Comparison of ENCODE assay signal across 23 cellular contexts in the genomic region with DNA sequence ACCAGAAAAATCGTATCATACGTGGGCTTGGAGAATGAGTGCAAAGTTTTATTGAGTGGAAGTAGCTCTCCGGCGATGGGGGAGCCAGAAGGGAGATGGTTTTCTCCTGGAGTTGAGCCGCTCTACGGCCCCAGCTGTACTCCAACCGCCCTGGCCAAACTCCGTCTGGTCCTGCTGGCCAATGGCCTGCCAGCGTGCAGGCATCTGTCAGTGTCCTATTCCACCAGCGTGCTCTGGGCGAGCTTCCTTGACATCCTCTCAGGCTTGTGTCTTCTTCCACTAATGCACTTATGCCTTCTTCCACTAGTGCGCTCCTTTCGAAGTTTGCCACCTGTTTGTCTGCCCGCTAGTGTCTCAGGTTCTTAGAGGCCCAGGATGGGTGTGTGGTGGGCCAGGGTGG.
A peak's percentile ranks its signal among the peaks of the same experiment; 100 is the strongest.
DNase-seq lines count a peak whose midpoint lies in the region; ATAC-seq and TF ChIP-seq lines count a peak whose summit lies in the region.
"Had no signal": no experiment of that assay in that cellular context is flagged by ENCODE, and none has a peak within 500 bp of the region (broad histone marks: within the 10 kb centered on the region; RNA-seq: fewer than 3 reads in every experiment).

No MANE protein-coding gene starts in this region.

- H3K23ac ChIP-seq in neuronal stem cell (ENCODE audit: low read depth, low read length, poor library complexity), result no peak overlapping the region

- H3K27ac Mint-ChIP-seq in chondrocyte (ENCODE audit: unreplicated experiment) (no peak overlapping the region), progenitor cell of endocrine pancreas (peak overlapping the region; percentile 56)
- no peak overlapping the region for H3K27ac Mint-ChIP-seq in activated CD8-positive, alpha-beta T cell treated with anti-CD3 and anti-CD28 coated beads for 36 hours
- H3K27ac Mint-ChIP-seq: CD14-positive monocyte; CD4-positive, alpha-beta T cell; CD8-positive, alpha-beta memory T cell had no signal

- H2AFZ ChIP-seq in neuronal stem cell (ENCODE audit: low read length), result peak overlapping the region; percentile 13
- H2AFZ ChIP-seq: GM23248 had no signal

- POLR2A ChIA-PET in activated CD8-positive, alpha-beta T cell treated with anti-CD3 and anti-CD28 coated beads for 36 hours (lab: Charles Lee), result no interaction called here

- TF ChIP-seq CTCF in chondrocyte (IDR thresholded peaks at IDR 0.05) (no peak), progenitor cell of endocrine pancreas (IDR thresholded peaks at IDR 0.05; ENCODE audit: unreplicated experiment) (no peak)
- no peak for TF ChIP-seq CTCF in activated CD8-positive, alpha-beta T cell treated with anti-CD3 and anti-CD28 coated beads for 36 hours (IDR thresholded peaks at IDR 0.05)

- CTCF ChIA-PET in activated CD8-positive, alpha-beta T cell treated with anti-CD3 and anti-CD28 coated beads for 36 hours (lab: Charles Lee), result no interaction called here

- no peak overlapping the region for H2AK5ac ChIP-seq in neuronal stem cell (ENCODE audit: low read depth, low read length)

- H3K36me3 Mint-ChIP-seq in chondrocyte (ENCODE audit: low read depth) (no peaks in the 10 kb centered on the region), progenitor cell of endocrine pancreas (ENCODE audit: insufficient read depth) (no peaks in the 10 kb centered on the region)
- H3K36me3 Mint-ChIP-seq in activated CD8-positive, alpha-beta T cell treated with anti-CD3 and anti-CD28 coated beads for 36 hours (ENCODE audit: low read depth), result no peaks in the 10 kb centered on the region
- H3K36me3 Mint-ChIP-seq: CD14-positive monocyte; CD8-positive, alpha-beta memory T cell had no signal

- no peak overlapping the region for H3K27ac ChIP-seq in neuronal stem cell (replicated peaks; ENCODE audit: low read length)
- H3K27ac ChIP-seq: A549; BLaER1 treated with 17β-estradiol and CSF1 and Interleukin-3, amounts not matched to agents 10 nM and 100 nM; GM23248 had no signal

- intact Hi-C loops in activated CD8-positive, alpha-beta T cell treated with anti-CD3 and anti-CD28 coated beads for 36 hours (cut with micrococcal nuclease), result no loop called here

- no peak overlapping the region for H3K4me3 Mint-ChIP-seq in chondrocyte (ENCODE audit: unreplicated experiment)
- H3K4me3 Mint-ChIP-seq in progenitor cell of endocrine pancreas (ENCODE audit: low read depth), result no peak overlapping the region
- H3K4me3 Mint-ChIP-seq in activated CD8-positive, alpha-beta T cell treated with anti-CD3 and anti-CD28 coated beads for 36 hours, result no peak overlapping the region
- H3K4me3 Mint-ChIP-seq: CD14-positive monocyte; CD4-positive, alpha-beta T cell; CD8-positive, alpha-beta memory T cell had no signal

- no peak overlapping the region for H3K9ac ChIP-seq in neuronal stem cell (ENCODE audit: low read depth, low read length, poor library complexity)
- H3K9ac ChIP-seq: BLaER1 treated with 17β-estradiol and CSF1 and Interleukin-3, amounts not matched to agents 10 nM and 100 nM; GM23248 had no signal

- H3K4ac ChIP-seq in neuronal stem cell (ENCODE audit: low read length), result no peak overlapping the region

- H3K9me3 Mint-ChIP-seq in chondrocyte (ENCODE audit: low read depth) (peaks cover 7% of the 10 kb centered on the region), progenitor cell of endocrine pancreas (ENCODE audit: low read depth) (peaks cover 20% of the 10 kb centered on the region)
- peaks cover 17% of the 10 kb centered on the region for H3K9me3 Mint-ChIP-seq in activated CD8-positive, alpha-beta T cell treated with anti-CD3 and anti-CD28 coated beads for 36 hours

- H3K4me3 ChIP-seq in neuronal stem cell (ENCODE audit: low read length in 2 of 2), result no peak overlapping the region
- H3K4me3 ChIP-seq: A549; BLaER1 treated with 17β-estradiol and CSF1 and Interleukin-3, amounts not matched to agents 10 nM and 100 nM; GM12878; GM23248 had no signal

- H3K79me1 ChIP-seq in neuronal stem cell (ENCODE audit: low read depth, low read length), result no peaks in the 10 kb centered on the region

- H2BK12ac ChIP-seq in neuronal stem cell (ENCODE audit: low read length), result no peak overlapping the region

- no peak overlapping the region for H4K91ac ChIP-seq in neuronal stem cell (ENCODE audit: low read depth, low read length, poor library complexity)

- DNase-seq in chondrocyte (ENCODE audit: low spot score) (peak; percentile 79), neuronal stem cell (ENCODE audit: low spot score) (no peak), progenitor cell of endocrine pancreas (ENCODE audit: low spot score, unreplicated experiment) (no peak), NCI-H187 treated with DMSO at 0.1 percent for 48 hours (lab: John Stamatoyannopoulos, UW) (no peak)
- no peak for DNase-seq in activated CD8-positive, alpha-beta T cell treated with anti-CD3 and anti-CD28 coated beads for 36 hours
- DNase-seq in stimulated activated CD4-positive, alpha-beta T cell treated with anti-CD3 and anti-CD28 coated beads, Interleukin-4, amount 100 ng/mL, for 1 hour, result no peak
- DNase-seq: 8988T; ACHN; AML-193; BE2C; CD4-positive, alpha-beta T cell; CD8-positive, alpha-beta memory T cell; DMS 273 treated with DMSO at 0.1 percent for 48 hours; DMS79; EL; GDM1; GM23248; H7; HCEC 1CT had no signal

- no peak overlapping the region for H2BK5ac ChIP-seq in neuronal stem cell (ENCODE audit: low read length)

- no peaks in the 10 kb centered on the region for H3K4me1 Mint-ChIP-seq in chondrocyte (ENCODE audit: low read depth)
- H3K4me1 Mint-ChIP-seq in progenitor cell of endocrine pancreas (ENCODE audit: low read depth), result peaks cover 1% of the 10 kb centered on the region
- H3K4me1 Mint-ChIP-seq in activated CD8-positive, alpha-beta T cell treated with anti-CD3 and anti-CD28 coated beads for 36 hours (ENCODE audit: low read depth), result no peaks in the 10 kb centered on the region
- H3K4me1 Mint-ChIP-seq: CD14-positive monocyte; CD8-positive, alpha-beta memory T cell had no signal

- no peak overlapping the region for H3K4me2 ChIP-seq in neuronal stem cell (ENCODE audit: insufficient read depth, low read length, poor library complexity, severe bottlenecking)
- H3K4me2 ChIP-seq: A549; BLaER1 treated with 17β-estradiol and CSF1 and Interleukin-3, amounts not matched to agents 10 nM and 100 nM had no signal

- H3K18ac ChIP-seq in neuronal stem cell (ENCODE audit: low read length), result peak overlapping the region; percentile 28

- H2BK15ac ChIP-seq in neuronal stem cell (ENCODE audit: low read length), result no peak overlapping the region

- no peaks in the 10 kb centered on the region for H3K27me3 ChIP-seq in neuronal stem cell (ENCODE audit: control insufficient read depth in 3 of 3, insufficient read depth in 3 of 3, low read depth in 1 of 3, low read length in 3 of 3)
- H3K27me3 ChIP-seq: BE2C; BLaER1 treated with 17β-estradiol and CSF1 and Interleukin-3, amounts not matched to agents 10 nM and 100 nM had no signal

- H2BK120ac ChIP-seq in neuronal stem cell (ENCODE audit: low read depth, low read length), result no peak overlapping the region

- H3K27me3 Mint-ChIP-seq in chondrocyte (ENCODE audit: low read depth), result peaks cover 8% of the 10 kb centered on the region
- H3K27me3 Mint-ChIP-seq in progenitor cell of endocrine pancreas, result no peaks in the 10 kb centered on the region
- H3K27me3 Mint-ChIP-seq in activated CD8-positive, alpha-beta T cell treated with anti-CD3 and anti-CD28 coated beads for 36 hours, result no peaks in the 10 kb centered on the region
- H3K27me3 Mint-ChIP-seq: CD4-positive, alpha-beta T cell; CD8-positive, alpha-beta memory T cell had no signal

- H3K14ac ChIP-seq in neuronal stem cell (ENCODE audit: low read length), result no peak overlapping the region

- no peak overlapping the region for H4K8ac ChIP-seq in neuronal stem cell (ENCODE audit: low read depth, low read length)

- H3K9me3 ChIP-seq in neuronal stem cell (replicated peaks in 1 of 2; ENCODE audit: control insufficient read depth in 2 of 2, insufficient read depth in 1 of 2, low read depth in 1 of 2, low read length in 2 of 2), result peaks cover 0 to 4% of the 10 kb centered on the region in 2 donors
- H3K9me3 ChIP-seq: A549, BE2C had no signal

- no peaks in the 10 kb centered on the region for H3K36me3 ChIP-seq in neuronal stem cell (replicated peaks in 1 of 2; ENCODE audit: control insufficient read depth in 2 of 2, insufficient read depth in 2 of 2, low read length in 2 of 2)
- H3K36me3 ChIP-seq: BE2C; BLaER1 treated with 17β-estradiol and CSF1 and Interleukin-3, amounts not matched to agents 10 nM and 100 nM had no signal

- no peak for ATAC-seq in activated CD8-positive, alpha-beta T cell treated with anti-CD3 and anti-CD28 coated beads for 36 hours
- ATAC-seq: A549, GM12878 had no signal

- no CpG with 5 or more reads among the region's 14 CpGs for WGBS in neuronal stem cell (ENCODE audit: extremely low coverage in 2 of 2, insufficient read length in 2 of 2, insufficient replicate concordance in 1 of 2), 2 donors

- H3K4me1 ChIP-seq in neuronal stem cell (ENCODE audit: control insufficient read depth in 2 of 2, insufficient read depth in 1 of 2, low read depth in 1 of 2, low read length in 2 of 2), result no peaks in the 10 kb centered on the region
- H3K4me1 ChIP-seq: A549, BE2C had no signal
